9 cellular contexts compared by ENCODE assay signal in the genomic region with DNA sequence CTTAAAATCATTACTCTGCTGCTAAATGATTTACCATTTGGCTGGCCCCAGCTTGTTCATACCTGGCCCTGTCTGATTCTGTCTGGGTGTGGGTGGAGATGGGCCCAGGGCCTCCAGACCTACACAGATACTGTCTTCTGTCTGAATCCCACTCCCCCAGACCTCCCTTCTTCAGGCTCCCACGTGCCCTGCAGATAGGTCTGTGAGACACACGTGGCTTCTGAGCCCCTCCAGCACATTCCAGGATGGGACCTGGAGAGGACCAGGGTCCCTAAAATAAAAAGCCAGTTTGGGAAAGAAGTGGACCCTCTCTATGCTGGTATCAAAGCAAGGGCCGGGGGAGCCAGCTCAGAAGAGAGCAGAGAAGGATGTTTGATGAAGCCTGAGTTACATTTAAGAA. TPM values are rescaled to one million over a fixed set of nuclear protein-coding genes. Genes with fewer than 3 reads are reported as not detected.
"Had no signal": no experiment of that assay in that cellular context is flagged by ENCODE, and none has a peak within 500 bp of the region (broad histone marks: within the 10 kb centered on the region; RNA-seq: fewer than 3 reads in every experiment).

No MANE protein-coding gene starts in this region.

- DNase-seq: GM23248, GOT3, H7, HFFc6, KBM-7 had no signal

- H3K4me1 Mint-ChIP-seq: IgD-negative memory B cell had no signal

- H3K9me3 Mint-ChIP-seq: HFFc6 had no signal

- H3K9ac ChIP-seq: GM23248 had no signal

- H3K27ac Mint-ChIP-seq: HFFc6, IgD-negative memory B cell had no signal

- H3K4me1 ChIP-seq: HAP-1 had no signal

- H3K36me3 ChIP-seq: HAP-1 had no signal

- H3K36me3 Mint-ChIP-seq: IgD-negative memory B cell had no signal

- H3K4me3 ChIP-seq: GM23248, HAP-1 had no signal

- H3K9me3 ChIP-seq: HAP-1 had no signal

- FAIRE-seq: HTR-8/SVneo had no signal

- H2AFZ ChIP-seq: GM23248 had no signal

- ATAC-seq: HCT116 had no signal

- H3K4me3 Mint-ChIP-seq: HFFc6 had no signal

- H3K27ac ChIP-seq: GM23248 had no signal

RNA-seq across cellular contexts. Expression of a gene that starts 14.6 kb away (rescaled TPM):
- polyA plus RNA-seq: IgD-negative memory B cell had no signal
